In the genomic region with DNA sequence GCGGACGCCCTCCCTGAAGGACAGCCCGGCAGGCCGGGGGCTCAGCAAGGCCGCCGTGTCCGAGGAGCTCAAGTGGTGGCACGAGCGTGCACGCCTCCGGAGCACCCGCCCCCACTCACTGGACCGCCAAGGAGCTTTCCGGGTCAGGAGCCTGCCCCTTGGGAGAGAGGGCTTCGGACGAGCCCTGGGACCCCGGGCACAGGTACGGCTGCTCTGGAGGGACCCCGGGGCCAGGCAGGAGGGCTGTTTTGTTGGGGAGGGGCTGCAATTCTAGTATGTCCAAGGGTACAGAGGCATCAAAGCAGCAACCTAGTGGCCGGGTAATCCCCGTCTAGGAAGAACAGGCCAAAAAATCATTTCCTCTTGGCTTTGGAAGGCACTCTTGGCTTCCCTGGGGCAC, we compare ENCODE assay signal across 14 cellular contexts. TPM values are rescaled to one million over a fixed set of nuclear protein-coding genes. Genes with fewer than 3 reads are reported as not detected.
DNase-seq lines count a peak whose midpoint lies in the region; ATAC-seq and TF ChIP-seq lines count a peak whose summit lies in the region.
"Not testable (repeated sequence)": the region's sequence is repeated elsewhere in the genome, so short reads cannot be mapped to it uniquely, and the experiment has no call there.
"Had no signal": no experiment of that assay in that cellular context is flagged by ENCODE, and none has a peak within 500 bp of the region (broad histone marks: within the 10 kb centered on the region; RNA-seq: fewer than 3 reads in every experiment).

No MANE protein-coding gene starts in this region.

- TF ChIP-seq EP300 in transverse colon (IDR thresholded peaks at IDR 0.05; ENCODE audit: low read depth): not testable (repeated sequence)

- intact Hi-C loops in spleen (cut with DNase I; ENCODE audit: low total_unique reads); transverse colon (cut with DNase I; ENCODE audit: low total_unique reads): not testable (repeated sequence)

- H3K27me3 ChIP-seq in RWPE2 (ENCODE audit: insufficient read depth, poor library complexity, severe bottlenecking); duodenal mucosa (ENCODE audit: control insufficient read depth in 1 of 2, insufficient read depth in 2 of 2, low read length in 2 of 2); esophagus (ENCODE audit: control insufficient read depth in 1 of 2, insufficient read depth in 2 of 2, low read length in 2 of 2); foreskin keratinocyte; mucosa of rectum (ENCODE audit: control insufficient read depth in 2 of 2, insufficient read depth in 2 of 2, low read length in 2 of 2); spleen (replicated peaks in 1 of 7); transverse colon: not testable (repeated sequence)

- not testable (repeated sequence) for H3K4me3 ChIP-seq in RWPE2 (ENCODE audit: severe bottlenecking); duodenal mucosa (ENCODE audit: low read depth in 1 of 2, low read length in 2 of 2); esophagus (ENCODE audit: low read depth in 1 of 2, low read length in 2 of 2); mucosa of rectum (ENCODE audit: low read length in 2 of 2); spleen; transverse colon

- TF ChIP-seq CTCF in RWPE2 (IDR thresholded peaks at IDR 0.05; ENCODE audit: poor library complexity, severe bottlenecking); foreskin keratinocyte (conservative IDR thresholded peaks at IDR 0.05); spleen (IDR thresholded peaks at IDR 0.05 in 8 of 11, conservative IDR thresholded peaks at IDR 0.05 in 3 of 11); transverse colon (IDR thresholded peaks at IDR 0.05): not testable (repeated sequence)

- H3K4me1 ChIP-seq in RWPE2 (ENCODE audit: insufficient read depth, poor library complexity, severe bottlenecking): peaks cover 14% of the 10 kb centered on the region
- peaks cover 60 to 66% of the 10 kb centered on the region in 2 donors for H3K4me1 ChIP-seq in duodenal mucosa (ENCODE audit: control insufficient read depth in 1 of 2, insufficient read depth in 2 of 2, low read length in 2 of 2)
- peaks cover 5 to 24% of the 10 kb centered on the region in 2 donors for H3K4me1 ChIP-seq in esophagus (ENCODE audit: control insufficient read depth in 2 of 2, insufficient read depth in 2 of 2, low read length in 1 of 2)
- not testable (repeated sequence) for H3K4me1 ChIP-seq in foreskin keratinocyte
- H3K4me1 ChIP-seq in mucosa of rectum (ENCODE audit: control insufficient read depth in 2 of 2, insufficient read depth in 2 of 2, low read length in 2 of 2): peaks cover 32 to 48% of the 10 kb centered on the region in 2 donors
- H3K4me1 ChIP-seq in spleen: peaks cover 0 to 17% (median 0%) of the 10 kb centered on the region in 6 donors
- peaks cover 13 to 48% (median 33%) of the 10 kb centered on the region in 4 donors for H3K4me1 ChIP-seq in transverse colon

- H3K36me3 ChIP-seq in RWPE2 (ENCODE audit: low read depth) (peaks cover 66% of the 10 kb centered on the region), duodenal mucosa (ENCODE audit: control insufficient read depth in 1 of 2, insufficient read depth in 2 of 2, low read length in 2 of 2) (peaks cover 20 to 38% of the 10 kb centered on the region in 2 donors), esophagus (ENCODE audit: control insufficient read depth in 2 of 2, insufficient read depth in 2 of 2, low read length in 1 of 2) (peaks cover 0 to 25% of the 10 kb centered on the region in 2 donors), mucosa of rectum (ENCODE audit: control insufficient read depth in 2 of 2, insufficient read depth in 2 of 2, low read length in 2 of 2) (peaks cover 28 to 45% of the 10 kb centered on the region in 2 donors)
- not testable (repeated sequence) for H3K36me3 ChIP-seq in spleen, transverse colon

- peak overlapping the region in 1 of 2 donors; percentile 29 for H3K9ac ChIP-seq in duodenal mucosa (ENCODE audit: low read depth in 1 of 2, low read length in 2 of 2)
- not testable (repeated sequence) for H3K9ac ChIP-seq in mucosa of rectum (ENCODE audit: low read depth in 1 of 2, low read length in 2 of 2)

- DNase-seq in RWPE2 (ENCODE audit: low spot score); foreskin keratinocyte; transverse colon: not testable (repeated sequence)
- DNase-seq in spleen: peak; percentile 24

- not testable (repeated sequence) for H3K9me3 ChIP-seq in RWPE2 (ENCODE audit: severe bottlenecking); duodenal mucosa (ENCODE audit: control insufficient read depth in 1 of 2, low read length in 2 of 2); esophagus (ENCODE audit: control insufficient read depth in 2 of 2, insufficient read depth in 1 of 2, low read depth in 1 of 2, low read length in 1 of 2); mucosa of rectum (ENCODE audit: control insufficient read depth in 2 of 2, low read length in 2 of 2); spleen; transverse colon

- in situ Hi-C loops in transverse colon (cut with MboI; ENCODE audit: low pct_ligation_motif_present in 1 of 4, low pct_unique_long_range_greater_than_20kb in 1 of 4, low sequenced_read_pairs in 3 of 4): not testable (repeated sequence)

- not testable (repeated sequence) for ATAC-seq in RWPE2 (ENCODE audit: low read depth)
- ATAC-seq in foreskin keratinocyte: peak; percentile 4

- not testable (repeated sequence) for TF ChIP-seq POLR2A in spleen (IDR thresholded peaks at IDR 0.05); transverse colon (IDR thresholded peaks at IDR 0.05)

- peak overlapping the region; percentile 68 for H3K27ac ChIP-seq in RWPE2 (ENCODE audit: poor library complexity, severe bottlenecking)
- H3K27ac ChIP-seq in duodenal mucosa (ENCODE audit: low read depth, low read length): peak overlapping the region; percentile 50
- H3K27ac ChIP-seq in esophagus (ENCODE audit: low read depth in 2 of 2, low read length in 1 of 2): peak overlapping the region; percentile 58 to 85
- not testable (repeated sequence) for H3K27ac ChIP-seq in foreskin keratinocyte, spleen
- peak overlapping the region; percentile 43 to 61 for H3K27ac ChIP-seq in mucosa of rectum (ENCODE audit: low read depth in 2 of 2, low read length in 2 of 2)
- peak overlapping the region; percentile 34 to 65 (median 45) for H3K27ac ChIP-seq in transverse colon

- WGBS in esophagus, 2 donors: 63 to 72% methylated on average over 11 to 18 of the region's 21 CpGs
- WGBS in spleen, 5 donors: 80 to 94% (median 89%) methylated on average over 4 to 16 of the region's 21 CpGs
- 96% methylated on average over 15 of the region's 21 CpGs; no CpG with 5 or more reads in 1 of the 2 donors for WGBS in transverse colon (ENCODE audit: low coverage in 1 of 2), 2 donors

RNA-seq across cellular contexts. Expression of gene INAVA, which starts 17.2 kb away (rescaled TPM):
- polyA plus RNA-seq in esophagus: 10 to 100 TPM; 39.4 to 41.9 TPM
- 21.3 and 41.7 TPM in 2 replicates for total RNA-seq in foreskin keratinocyte
- 17.5 and 30.4 TPM in 2 replicates for polyA plus RNA-seq in foreskin keratinocyte
- total RNA-seq in spleen: 1 to 10 TPM in 1 of 7 donors, under 1 TPM in 3, not detected in 3; 0.32 to 1.4 (median 0.72) TPM
- under 1 TPM; 0.39 to 0.42 (median 0.39) TPM for polyA plus RNA-seq in spleen
- 100 to 1,000 TPM; 139 to 609 (median 265) TPM for total RNA-seq in transverse colon
- total RNA-seq: CD4-positive, CD25-positive, alpha-beta regulatory T cell had no signal
- polyA plus RNA-seq: CD14-positive monocyte had no signal

RNA-seq across cellular contexts. Expression of gene GPR25, which starts 39.2 kb away (rescaled TPM):
- polyA plus RNA-seq in esophagus: under 1 TPM; 0.14 to 0.55 TPM
- total RNA-seq in foreskin keratinocyte: not detected in 2 replicates
- polyA plus RNA-seq in foreskin keratinocyte: not detected in 2 replicates
- 1 to 10 TPM in 1 of 7 donors, under 1 TPM in 4, not detected in 2; 0.50 to 3.6 (median 0.80) TPM for total RNA-seq in spleen
- polyA plus RNA-seq in spleen: under 1 TPM; 0.09 to 0.38 (median 0.14) TPM
- under 1 TPM in 1 of 4 donors, not detected in 3; 0.48 TPM for total RNA-seq in transverse colon
- total RNA-seq: A673, Daoy, G401, GM12878 had no signal
- polyA plus RNA-seq: AG04450, GM12878 had no signal
